In genomic region chr22:39727541-39727940, GRCh38 we compare ENCODE assay signal across 19 cellular contexts.
DNase-seq lines count a peak whose midpoint lies in the region; ATAC-seq and TF ChIP-seq lines count a peak whose summit lies in the region.
"Had no signal": no experiment of that assay in that cellular context is flagged by ENCODE, and none has a peak within 500 bp of the region (broad histone marks: within the 10 kb centered on the region; RNA-seq: fewer than 3 reads in every experiment).

No MANE protein-coding gene starts in this region.

- POLR2A ChIA-PET in RWPE1 (lab: Yijun Ruan, JAX; ENCODE audit: low non-redundant PET) = no interaction called here

- no peak for TF ChIP-seq CTCF in RWPE1 (conservative IDR thresholded peaks at IDR 0.05; ENCODE audit: low read depth)
- TF ChIP-seq CTCF in WERI-Rb-1 (IDR thresholded peaks at IDR 0.05; ENCODE audit: low read depth, low read length) = no peak

- H3K4me3 ChIP-seq in WERI-Rb-1 (ENCODE audit: low read depth, low read length) = no peak overlapping the region
- H3K4me3 ChIP-seq: SJCRH30 had no signal

- H3K9me3 ChIP-seq in WERI-Rb-1 (ENCODE audit: severe bottlenecking) = no peaks in the 10 kb centered on the region
- H3K9me3 ChIP-seq: BE2C, SJCRH30 had no signal

- DNase-seq in AG20443 (ENCODE audit: low spot score) = peak; percentile 44
- DNase-seq in GM04504 (ENCODE audit: low read depth) = peak; percentile 6
- DNase-seq in RWPE1 (ENCODE audit: low spot score) = peak; percentile 17
- peak; percentile 52 for DNase-seq in islet precursor cell
- no peak for DNase-seq in GOT3 (lab: John Stamatoyannopoulos, UW)
- DNase-seq in WERI-Rb-1 = no peak
- DNase-seq: activated CD4-positive, alpha-beta T cell treated with anti-CD3 and anti-CD28 coated beads for 36 hours; activated T-cell treated with anti-CD3 and anti-CD28 coated beads for 4 hours; BE2C; DMS 273 treated with DMSO at 0.1 percent for 48 hours; Karpas-422; left cardiac atrium; midbrain; NCI-H1417 treated with DMSO at 0.1 percent for 48 hours; SJCRH30; stimulated activated CD4-positive, alpha-beta T cell treated with anti-CD3 and anti-CD28 coated beads, Interleukin-4, amount 100 ng/mL, for 4 hours; T-helper 9 cell had no signal

- ATAC-seq in activated CD4-positive, CD25-positive, alpha-beta regulatory T cell treated with anti-CD3 and anti-CD28 coated beads, Interleukin-2, amount 50 U/mL, for 24 hours = no peak
- ATAC-seq in GM18517 (IDR thresholded peaks at IDR 0.05; ENCODE audit: unreplicated experiment) = no peak
- ATAC-seq: activated CD4-positive, alpha-beta T cell treated with anti-CD3 and anti-CD28 coated beads for 36 hours; left cardiac atrium had no signal

- no peaks in the 10 kb centered on the region for H3K36me3 ChIP-seq in WERI-Rb-1
- H3K36me3 ChIP-seq: BE2C, SJCRH30 had no signal

- H3K27ac ChIP-seq in RWPE1 = no peak overlapping the region
- H3K27ac ChIP-seq in WERI-Rb-1 = no peak overlapping the region
- H3K27ac ChIP-seq: SJCRH30 had no signal

- H3K27me3 ChIP-seq in WERI-Rb-1 (ENCODE audit: insufficient read depth, low read depth, severe bottlenecking) = no peaks in the 10 kb centered on the region
- H3K27me3 ChIP-seq: BE2C, SJCRH30 had no signal

- CTCF ChIA-PET in RWPE1 (lab: Yijun Ruan, JAX) = no interaction called here

Comparison
In these comparisons a context has a peak if more than half of its experiments do, and no peak if none do; other contexts are left out.
1. DNase-seq: peak in AG20443 (single experiment), GM04504 (single experiment), RWPE1 (single experiment) and islet precursor cell (single experiment); none in GOT3 (single experiment) and WERI-Rb-1 (single experiment).